ENCODE assay signal across 1 cellular context in genomic region chr15:70141376-70142071, GRCh38.
TF ChIP-seq lines count a peak whose summit lies in the region.

No MANE protein-coding gene starts in this region.

TF ChIP-seq in GM12878, 131 proteins besides CTCF, POLR2A, EP300 and RAD21 (continued from another document and continues in another):
- TF ChIP-seq CEBPZ (IDR thresholded peaks at IDR 0.05; ENCODE audit: low read depth, low read length) (no peak), CHD1 (IDR thresholded peaks at IDR 0.05; ENCODE audit: low read depth, low read length) (no peak), CREM (IDR thresholded peaks at IDR 0.05; ENCODE audit: low read depth) (no peak), SIN3A (IDR thresholded peaks at IDR 0.05; ENCODE audit: low read depth, low read length) (no peak), TBL1XR1 (IDR thresholded peaks at IDR 0.05; ENCODE audit: low read depth, low read length) (no peak), ZBTB11 (CRISPR knock-in tag; IDR thresholded peaks at IDR 0.05) (no peak), EGR1 (IDR thresholded peaks at IDR 0.05; ENCODE audit: borderline replicate concordance in 1 of 2, low read depth in 2 of 2, low read length in 2 of 2) (0 out of 3 replicates have a peak, but pooled peaks of 1 of the 2 experiments have one; percentile 23), PAX5 (IDR thresholded peaks at IDR 0.05; ENCODE audit: borderline replicate concordance, low read depth, low read length) (peak; percentile 56; the same call in 1 of the 2 replicates), SKIL (IDR thresholded peaks at IDR 0.05; ENCODE audit: low read depth, poor library complexity, severe bottlenecking) (no peak), ZNF24 (IDR thresholded peaks at IDR 0.05) (no peak), EED (IDR thresholded peaks at IDR 0.05; ENCODE audit: low read depth) (no peak; the same call in 1 of the 2 replicates), PKNOX1 (IDR thresholded peaks at IDR 0.05) (no peak), CBX3 (IDR thresholded peaks at IDR 0.05; ENCODE audit: borderline replicate concordance, low read depth) (no peak), PBX3 (IDR thresholded peaks at IDR 0.05; ENCODE audit: insufficient replicate concordance, low read depth, low read length) (no peak), CHD2 (IDR thresholded peaks at IDR 0.05; ENCODE audit: borderline replicate concordance, low read depth, low read length) (no peak), EZH2 (IDR thresholded peaks at IDR 0.05; ENCODE audit: borderline replicate concordance, control insufficient read depth, low read depth, low read length) (no peak), NR2F1 (conservative IDR thresholded peaks at IDR 0.05) (no peak), IKZF2 (IDR thresholded peaks at IDR 0.05) (no peak), KLF5 (IDR thresholded peaks at IDR 0.05; ENCODE audit: partially characterized antibody) (no peak), JUND (IDR thresholded peaks at IDR 0.05; ENCODE audit: low read depth, low read length) (no peak), SP1 (IDR thresholded peaks at IDR 0.05; ENCODE audit: low read depth, low read length) (no peak), NKRF (conservative IDR thresholded peaks at IDR 0.05) (no peak), BCLAF1 (IDR thresholded peaks at IDR 0.05) (no peak), SMC3 (IDR thresholded peaks at IDR 0.05; ENCODE audit: borderline replicate concordance, low read length) (no peak), PML (IDR thresholded peaks at IDR 0.05; ENCODE audit: low read length) (no peak), IRF3 (IDR thresholded peaks at IDR 0.05) (no peak), BCL11A (IDR thresholded peaks at IDR 0.05; ENCODE audit: low read depth, low read length) (0 out of 2 replicates have a peak, but pooled peaks have one; percentile 7), DPF2 (IDR thresholded peaks at IDR 0.05) (no peak), BRCA1 (IDR thresholded peaks at IDR 0.05; ENCODE audit: low read depth, low read length) (no peak), POU2F2 (IDR thresholded peaks at IDR 0.05; ENCODE audit: borderline replicate concordance, low read depth, low read length) (no peak; the same call in 2 of the 3 replicates), E2F4 (IDR thresholded peaks at IDR 0.05; ENCODE audit: low read depth, low read length) (no peak)
